Comparison of ENCODE assay signal across 9 cellular contexts in genomic region chr1:220880367-220880680, GRCh38. TPM values are rescaled to one million over a fixed set of nuclear protein-coding genes. Genes with fewer than 3 reads are reported as not detected.
DNase-seq lines count a peak whose midpoint lies in the region; ATAC-seq, FAIRE-seq and TF ChIP-seq lines count a peak whose summit lies in the region.
"Had no signal": no experiment of that assay in that cellular context is flagged by ENCODE, and none has a peak within 500 bp of the region (broad histone marks: within the 10 kb centered on the region; RNA-seq: fewer than 3 reads in every experiment).

No MANE protein-coding gene starts in this region.

- H4K91ac ChIP-seq in H1 (replicated peaks; ENCODE audit: insufficient read length, low read length) (no peak overlapping the region), neuronal stem cell (ENCODE audit: low read depth, low read length, poor library complexity) (no peak overlapping the region)

- 3% methylated on average over 9 of the region's 9 CpGs; no CpG with 5 or more reads in 1 of the 2 experiments for WGBS in H1 (ENCODE audit: extremely low coverage in 1 of 2, insufficient coverage in 1 of 2, insufficient read length in 1 of 2, insufficient replicate concordance in 2 of 2, low coverage in 1 of 2, low lambda C conversion rate in 2 of 2, missing lambda C conversion rate in 1 of 2), 2 experiments
- WGBS in neuronal stem cell (ENCODE audit: extremely low coverage in 2 of 2, insufficient read length in 2 of 2, insufficient replicate concordance in 1 of 2), 2 donors = no CpG with 5 or more reads among the region's 9 CpGs

- no peak for TF ChIP-seq POLR2A in H1 (IDR thresholded peaks at IDR 0.05; ENCODE audit: control extremely low read depth in 1 of 2, low read depth in 2 of 2, low read length in 2 of 2)

- H3K36me3 ChIP-seq in BLaER1 = peaks cover 27% of the 10 kb centered on the region
- no peaks in the 10 kb centered on the region for H3K36me3 ChIP-seq in NT2/D1 (ENCODE audit: insufficient read depth, insufficient read length, low read length)
- H3K36me3 ChIP-seq in H1 (ENCODE audit: control insufficient read depth in 2 of 4, insufficient read depth in 4 of 4, low read length in 3 of 4) = no peaks in the 10 kb centered on the region; a peak in 1 of 8 replicates
- H3K36me3 ChIP-seq in neuronal stem cell (replicated peaks in 1 of 2; ENCODE audit: control insufficient read depth in 2 of 2, insufficient read depth in 2 of 2, low read length in 2 of 2) = no peaks in the 10 kb centered on the region

- no peak for TF ChIP-seq EP300 in H1 (IDR thresholded peaks at IDR 0.05; ENCODE audit: borderline replicate concordance in 1 of 2, low read depth in 2 of 2, low read length in 2 of 2)

- CTCF ChIA-PET in H1 (lab: Charles Lee; ENCODE audit: partially characterized antibody) = no interaction called here

- H2BK120ac ChIP-seq in H1 (replicated peaks; ENCODE audit: low read depth, low read length) (no peak overlapping the region), neuronal stem cell (ENCODE audit: low read depth, low read length) (no peak overlapping the region)

- H3K4ac ChIP-seq in H1 (replicated peaks; ENCODE audit: insufficient read length, low read depth, low read length) = no peak overlapping the region
- no peak overlapping the region for H3K4ac ChIP-seq in neuronal stem cell (ENCODE audit: low read length)

- H3K4me3 ChIP-seq in BLaER1 (peak overlapping the region; percentile 83), NT2/D1 (ENCODE audit: insufficient read length, low read depth) (peak overlapping the region; percentile 50), H1 (ENCODE audit: extremely low read depth in 1 of 4, insufficient read depth in 2 of 4, low read depth in 3 of 4, low read length in 4 of 4) (peak overlapping the region in 2 of 4 experiments; percentile 34 to 65; a peak in 3 of 8 replicates), neuronal stem cell (ENCODE audit: low read length in 2 of 2) (no peak overlapping the region)

- H3K79me2 ChIP-seq in H1 (ENCODE audit: control insufficient read depth in 1 of 2, insufficient read depth in 2 of 2, low read length in 2 of 2) = no peaks in the 10 kb centered on the region

- no peak overlapping the region for H4K5ac ChIP-seq in H1 (ENCODE audit: insufficient read length, low read depth, low read length)

- H2AK5ac ChIP-seq in H1 (ENCODE audit: low read depth, low read length) = no peak overlapping the region
- no peak overlapping the region for H2AK5ac ChIP-seq in neuronal stem cell (ENCODE audit: low read depth, low read length)

- H4K20me1 ChIP-seq in BLaER1 = 0 out of 2 replicates have a peak, but pooled peaks cover 11% of the 10 kb centered on the region
- peaks cover 18 to 32% of the 10 kb centered on the region in 2 experiments for H4K20me1 ChIP-seq in H1 (replicated peaks in 1 of 2; ENCODE audit: control insufficient read depth in 1 of 2, insufficient read depth in 2 of 2, low read length in 2 of 2)

- no peak overlapping the region for H2BK20ac ChIP-seq in H1 (ENCODE audit: low read length)

- H2BK5ac ChIP-seq in H1 (ENCODE audit: low read depth, low read length) = no peak overlapping the region
- H2BK5ac ChIP-seq in neuronal stem cell (ENCODE audit: low read length) = no peak overlapping the region

- FAIRE-seq in H1 (lab: Jason Lieb, UNC) = no peak
- FAIRE-seq: GM18507 had no signal

- no peak for TF ChIP-seq CTCF in H1 (IDR thresholded peaks at IDR 0.05; ENCODE audit: control extremely low read depth in 1 of 3, insufficient read depth in 1 of 3, low read depth in 1 of 3, low read length in 3 of 3)

- no peak overlapping the region for H3K23ac ChIP-seq in H1 (ENCODE audit: insufficient read length)
- peak overlapping the region; percentile 80 for H3K23ac ChIP-seq in neuronal stem cell (ENCODE audit: low read depth, low read length, poor library complexity)

- no peak overlapping the region for H4K8ac ChIP-seq in H1 (ENCODE audit: extremely low read depth, insufficient read depth, low read length)
- H4K8ac ChIP-seq in neuronal stem cell (ENCODE audit: low read depth, low read length) = no peak overlapping the region

- no peak overlapping the region for H2AFZ ChIP-seq in H1 (ENCODE audit: low read length)
- H2AFZ ChIP-seq in neuronal stem cell (ENCODE audit: low read length) = peak overlapping the region; percentile 96

- H3K4me2 ChIP-seq in BLaER1 (peak overlapping the region; percentile 79), H1 (ENCODE audit: insufficient read depth in 1 of 2, low read depth in 2 of 2, low read length in 2 of 2) (peak overlapping the region; percentile 76 to 95), neuronal stem cell (ENCODE audit: insufficient read depth, low read length, poor library complexity, severe bottlenecking) (no peak overlapping the region)

- H3K9ac ChIP-seq in BLaER1 (peak overlapping the region; percentile 92), NT2/D1 (ENCODE audit: insufficient read length, low read depth) (peak overlapping the region; percentile 22), H1 (replicated peaks in 1 of 4; ENCODE audit: extremely low read depth in 1 of 4, low read depth in 3 of 4, low read length in 3 of 4) (no peak overlapping the region), neuronal stem cell (ENCODE audit: low read depth, low read length, poor library complexity) (no peak overlapping the region)

- H2BK12ac ChIP-seq in H1 (ENCODE audit: low read depth, low read length) (no peak overlapping the region), neuronal stem cell (ENCODE audit: low read length) (no peak overlapping the region)

- H3K27me3 ChIP-seq in BLaER1 (peaks cover 80% of the 10 kb centered on the region), NT2/D1 (ENCODE audit: insufficient read depth, insufficient read length) (peaks cover 97% of the 10 kb centered on the region), H1 (replicated peaks in 1 of 4; ENCODE audit: control insufficient read depth in 3 of 4, extremely low read depth in 1 of 4, insufficient read depth in 3 of 4, low read length in 3 of 4) (peaks cover 85 to 100% (median 97%) of the 10 kb centered on the region in 4 experiments), neuronal stem cell (ENCODE audit: control insufficient read depth in 3 of 3, insufficient read depth in 3 of 3, low read depth in 1 of 3, low read length in 3 of 3) (peaks cover 69 to 99% (median 99%) of the 10 kb centered on the region in 3 experiments)

- H3K9me3 ChIP-seq in BLaER1 = peaks cover 6% of the 10 kb centered on the region; the same call in 1 of the 2 replicates
- no peaks in the 10 kb centered on the region for H3K9me3 ChIP-seq in NT2/D1 (ENCODE audit: insufficient read depth, low read length)
- H3K9me3 ChIP-seq in H1 (ENCODE audit: insufficient read depth in 2 of 2, low read depth in 1 of 2, low read length in 1 of 2) = no peaks in the 10 kb centered on the region
- H3K9me3 ChIP-seq in neuronal stem cell (replicated peaks in 1 of 2; ENCODE audit: control insufficient read depth in 2 of 2, insufficient read depth in 1 of 2, low read depth in 1 of 2, low read length in 2 of 2) = peaks cover 0 to 3% of the 10 kb centered on the region in 2 donors

- TF ChIP-seq RAD21 in H1 (IDR thresholded peaks at IDR 0.05 in 1 of 2, conservative IDR thresholded peaks at IDR 0.05 in 1 of 2; ENCODE audit: low read depth in 2 of 2, low read length in 2 of 2) = no peak

- H3K23me2 ChIP-seq in H1 (ENCODE audit: low read depth, low read length) = peaks cover 13% of the 10 kb centered on the region; the same call in 1 of the 2 replicates

- ATAC-seq in HG03439 (IDR thresholded peaks at IDR 0.05; ENCODE audit: unreplicated experiment) = no peak
- no peak for ATAC-seq in HG03432 (IDR thresholded peaks at IDR 0.05; ENCODE audit: unreplicated experiment)

- DNase-seq in NT2/D1 (ENCODE audit: low read depth, low spot score) (no peak), H1 (ENCODE audit: low read depth in 1 of 2, low spot score in 2 of 2) (no peak), neuronal stem cell (ENCODE audit: low spot score) (no peak), D341Med (ENCODE audit: low spot score) (no peak)
- no peak for DNase-seq in stimulated activated naive CD4-positive, alpha-beta T cell treated with Interleukin-2 at 50 U/mL for 16 hours (lab: John Stamatoyannopoulos, UW)

- no peak overlapping the region for H3K56ac ChIP-seq in H1 (replicated peaks; ENCODE audit: insufficient read length, low read depth, low read length)

- H3K79me1 ChIP-seq in H1 (ENCODE audit: low read depth, low read length) (no peaks in the 10 kb centered on the region), neuronal stem cell (ENCODE audit: low read depth, low read length) (no peaks in the 10 kb centered on the region)

- H3K18ac ChIP-seq in H1 (ENCODE audit: extremely low read depth, low read length) (no peak overlapping the region), neuronal stem cell (ENCODE audit: low read length) (no peak overlapping the region)

- H2BK15ac ChIP-seq in H1 (ENCODE audit: low read length) = no peak overlapping the region
- no peak overlapping the region for H2BK15ac ChIP-seq in neuronal stem cell (ENCODE audit: low read length)

- peaks cover 75% of the 10 kb centered on the region for H3K4me1 ChIP-seq in BLaER1
- H3K4me1 ChIP-seq in NT2/D1 (ENCODE audit: insufficient read depth, insufficient read length) = peaks cover 5% of the 10 kb centered on the region
- H3K4me1 ChIP-seq in H1 (replicated peaks in 1 of 4; ENCODE audit: control insufficient read depth in 3 of 4, insufficient read depth in 4 of 4, low read length in 3 of 4) = peaks cover 15 to 39% (median 19%) of the 10 kb centered on the region in 4 experiments
- peaks cover 8 to 14% of the 10 kb centered on the region in 2 donors for H3K4me1 ChIP-seq in neuronal stem cell (ENCODE audit: control insufficient read depth in 2 of 2, insufficient read depth in 1 of 2, low read depth in 1 of 2, low read length in 2 of 2)

- H3K14ac ChIP-seq in H1 (ENCODE audit: insufficient read length) = no peak overlapping the region
- H3K14ac ChIP-seq in neuronal stem cell (ENCODE audit: low read length) = no peak overlapping the region

- POLR2A ChIA-PET in H1 (lab: Charles Lee; ENCODE audit: partially characterized antibody) = no interaction called here

- H3K27ac ChIP-seq in BLaER1 (peak overlapping the region; percentile 93), H1 (ENCODE audit: low read depth, low read length) (no peak overlapping the region), neuronal stem cell (replicated peaks; ENCODE audit: low read length) (no peak overlapping the region)

TF ChIP-seq in H1, 55 proteins besides CTCF, POLR2A, EP300 and RAD21 (continues in another document):
- no peak for TF ChIP-seq GABPA (IDR thresholded peaks at IDR 0.05; ENCODE audit: borderline replicate concordance, insufficient read depth, low read length)

RNA-seq across cellular contexts. Expression of gene HLX, which starts 1.1 kb away (rescaled TPM):
- total RNA-seq in H1 (2021; fragmentation: NEBNext Ultra II Directional; extraction: Animal tissue kit (Norgen Biotek cat#: 25700)) = 0.30 and 0.50 TPM in 2 replicates
- 0.11 and 0.17 TPM in 2 replicates for polyA plus RNA-seq in H1 (2011; rRNA removed)
- polyA plus RNA-seq in H1 (2011; cell fraction: cytosol; rRNA removed) = 0.47 TPM
- 0.56 TPM for polyA plus RNA-seq in H1 (2011; cell fraction: nucleus; rRNA removed)
- polyA plus RNA-seq in H1 (2012, experiment 1 of 2) = 0.27 to 0.69 TPM (median 0.42 TPM) in 3 of 4 replicates, not detected in the other
- 0.67 TPM for polyA plus RNA-seq in H1 (2012, experiment 2 of 2)
- 0.16 TPM for polyA plus RNA-seq in H1 (2013, experiment 1 of 2)
- 0.15 TPM for polyA plus RNA-seq in H1 (2013, experiment 2 of 2)
- polyA minus RNA-seq in H1 (2011; rRNA and poly(A)+ RNA removed) = 0.07 TPM in 1 of 2 replicates, not detected in the other
- not detected for polyA minus RNA-seq in H1 (2011; cell fraction: cytosol; rRNA and poly(A)+ RNA removed)
- polyA minus RNA-seq in H1 (2011; cell fraction: nucleus; rRNA and poly(A)+ RNA removed) = 0.30 TPM
- polyA plus RNA-seq in neuronal stem cell (2013, experiment 1 of 2) = 0.06 TPM
- 0.06 TPM for polyA plus RNA-seq in neuronal stem cell (2013, experiment 2 of 2)

Comparison
In these comparisons a context has a peak if more than half of its experiments do, and no peak if none do; other contexts are left out.
1. H3K4me3 ChIP-seq: peak in BLaER1 (single experiment) and NT2/D1 (single experiment); none in neuronal stem cell (0 of 2).
2. H3K9ac ChIP-seq: peak in BLaER1 (single experiment) and NT2/D1 (single experiment); none in H1 (0 of 4) and neuronal stem cell (single experiment).